Comparison of ENCODE assay signal across 1 cellular context in genomic region chr12:122935318-122935717, GRCh38.
TF ChIP-seq lines count a peak whose summit lies in the region.

No MANE protein-coding gene starts in this region.

TF ChIP-seq in GM23338, 12 proteins besides CTCF, POLR2A, EP300 and RAD21:
- no peak for TF ChIP-seq ZNF462 (CRISPR knock-in tag; IDR thresholded peaks at IDR 0.05)
- TF ChIP-seq, protein P1, sequence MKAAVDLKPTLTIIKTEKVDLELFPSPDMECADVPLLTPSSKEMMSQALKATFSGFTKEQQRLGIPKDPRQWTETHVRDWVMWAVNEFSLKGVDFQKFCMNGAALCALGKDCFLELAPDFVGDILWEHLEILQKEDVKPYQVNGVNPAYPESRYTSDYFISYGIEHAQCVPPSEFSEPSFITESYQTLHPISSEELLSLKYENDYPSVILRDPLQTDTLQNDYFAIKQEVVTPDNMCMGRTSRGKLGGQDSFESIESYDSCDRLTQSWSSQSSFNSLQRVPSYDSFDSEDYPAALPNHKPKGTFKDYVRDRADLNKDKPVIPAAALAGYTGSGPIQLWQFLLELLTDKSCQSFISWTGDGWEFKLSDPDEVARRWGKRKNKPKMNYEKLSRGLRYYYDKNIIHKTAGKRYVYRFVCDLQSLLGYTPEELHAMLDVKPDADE (IDR thresholded peaks at IDR 0.05): no peak
- no peak for TF ChIP-seq EZH2 (IDR thresholded peaks at IDR 0.05; ENCODE audit: low read depth, unreplicated experiment)
- no peak for TF ChIP-seq STAT1 (IDR thresholded peaks at IDR 0.05; ENCODE audit: unreplicated experiment)
- TF ChIP-seq JUNB (IDR thresholded peaks at IDR 0.05; ENCODE audit: unreplicated experiment): no peak
- TF ChIP-seq POLR2AphosphoS5 (IDR thresholded peaks at IDR 0.05; ENCODE audit: low read depth): no peak
- no peak for TF ChIP-seq ZNF331 (CRISPR knock-in tag; IDR thresholded peaks at IDR 0.05; ENCODE audit: low read depth)
- TF ChIP-seq CREB1 (CRISPR knock-in tag; IDR thresholded peaks at IDR 0.05; ENCODE audit: low read depth): no peak
- no peak for TF ChIP-seq REST (IDR thresholded peaks at IDR 0.05; ENCODE audit: unreplicated experiment)
- no peak for TF ChIP-seq ZNF114 (CRISPR knock-in tag; IDR thresholded peaks at IDR 0.05)
- no peak for TF ChIP-seq EZH2phosphoT487 (IDR thresholded peaks at IDR 0.05; ENCODE audit: unreplicated experiment)
- no peak for TF ChIP-seq NANOG (IDR thresholded peaks at IDR 0.05; ENCODE audit: borderline replicate concordance)
